Comparison of ENCODE assay signal across 9 cellular contexts in genomic region chr10:61719906-61720305, GRCh38. TPM values are rescaled to one million over a fixed set of nuclear protein-coding genes. Genes with fewer than 3 reads are reported as not detected.
"Had no signal": no experiment of that assay in that cellular context is flagged by ENCODE, and none has a peak within 500 bp of the region (broad histone marks: within the 10 kb centered on the region; RNA-seq: fewer than 3 reads in every experiment).

No MANE protein-coding gene starts in this region.

- FAIRE-seq: H1, H54, HTR-8/SVneo had no signal

- H3K4me2 ChIP-seq: GM23338 had no signal

- ATAC-seq: GM23338 had no signal

- H3K9me3 Mint-ChIP-seq: GM23338, H9 had no signal

- DNase-seq: H9, HCEC 1CT, IMR-90, KBM-7 had no signal

- H3K4me1 Mint-ChIP-seq: GM23338, H9 had no signal

- H3K27ac Mint-ChIP-seq: GM23338, H9 had no signal

- H3K4me3 ChIP-seq: GM23338 had no signal

- H2AFZ ChIP-seq: GM23338 had no signal

- H3K4me3 Mint-ChIP-seq: GM23338, H9 had no signal

RNA-seq across cellular contexts. Expression of gene CABCOCO1, which starts 57.2 kb away (rescaled TPM):
- total RNA-seq: GM23338, H1, H9, HT-29 had no signal
- polyA plus RNA-seq: GM23338, H1 had no signal
